ENCODE assay signal across 1 cellular context in genomic region chr4:55424791-55425190, GRCh38.
TF ChIP-seq lines count a peak whose summit lies in the region.

No MANE protein-coding gene starts in this region.

TF ChIP-seq in GM23338, 12 proteins besides CTCF, POLR2A, EP300 and RAD21 (continued from another document):
- no peak for TF ChIP-seq ZNF462 (CRISPR knock-in tag; IDR thresholded peaks at IDR 0.05)
- TF ChIP-seq REST (IDR thresholded peaks at IDR 0.05; ENCODE audit: unreplicated experiment): no peak
- no peak for TF ChIP-seq JUNB (IDR thresholded peaks at IDR 0.05; ENCODE audit: unreplicated experiment)
- no peak for TF ChIP-seq ETS1 (IDR thresholded peaks at IDR 0.05)
